In genomic region chr16:61261315-61261714, GRCh38 we compare ENCODE assay signal across 34 cellular contexts.
"Had no signal": no experiment of that assay in that cellular context is flagged by ENCODE, and none has a peak within 500 bp of the region (broad histone marks: within the 10 kb centered on the region; RNA-seq: fewer than 3 reads in every experiment).

No MANE protein-coding gene starts in this region.

- H3K27me3 ChIP-seq: MG63 had no signal

- H3K36me3 ChIP-seq: MG63 had no signal

- H3K4me3 ChIP-seq: MG63 had no signal

- H3K9me3 ChIP-seq: MG63 had no signal

- DNase-seq: Karpas-422, Kasumi-1, MG63, MM.1S, MV-4-11, NCI-H1048, NCI-H1092, NCI-H1092 treated with DMSO at 0.1 percent for 48 hours, NCI-H1105, NCI-H1105 treated with DMSO at 0.1 percent for 48 hours, NCI-H1417, NCI-H1417 treated with DMSO at 0.1 percent for 48 hours, NCI-H1436, NCI-H1436 treated with DMSO at 0.1 percent for 48 hours, NCI-H146, NCI-H1694, NCI-H1694 treated with DMSO at 0.1 percent for 48 hours, NCI-H187, NCI-H187 treated with DMSO at 0.1 percent for 48 hours, NCI-H1930, NCI-H2029, NCI-H2029 treated with DMSO at 0.1 percent for 48 hours, NCI-H2081, NCI-H2081 treated with DMSO at 0.1 percent for 48 hours, NCI-H2107, NCI-H2171, NCI-H2171 treated with DMSO at 0.1 percent for 48 hours, NCI-H2227 treated with DMSO at 0.1 percent for 48 hours, NCI-H226, NCI-H345, NCI-H446, NCI-H446 treated with DMSO at 0.1 percent for 48 hours, NCI-H510A, NCI-H510A treated with DMSO at 0.1 percent for 48 hours had no signal
